In the genomic region with DNA sequence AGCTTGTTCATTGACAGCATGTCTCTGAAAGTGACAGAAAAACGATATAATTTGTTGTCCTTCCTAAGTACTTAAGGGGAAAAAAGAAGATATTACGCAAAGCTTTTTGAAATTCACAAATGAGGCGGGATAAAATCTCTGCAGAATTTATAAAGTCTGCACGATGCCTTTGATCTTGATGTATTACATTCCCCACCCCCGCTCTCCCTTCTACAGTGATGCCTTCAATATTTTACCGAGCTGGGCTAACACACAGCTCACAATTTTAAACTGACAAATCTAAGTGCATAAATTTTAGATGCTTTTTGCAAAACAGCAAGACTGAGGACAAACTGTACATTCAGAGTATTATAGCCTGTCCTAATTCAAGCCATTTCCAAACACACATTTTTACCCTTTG, we compare ENCODE assay signal across 17 cellular contexts.
DNase-seq lines count a peak whose midpoint lies in the region; ATAC-seq and TF ChIP-seq lines count a peak whose summit lies in the region.
"Had no signal": no experiment of that assay in that cellular context is flagged by ENCODE, and none has a peak within 500 bp of the region (broad histone marks: within the 10 kb centered on the region; RNA-seq: fewer than 3 reads in every experiment).

No MANE protein-coding gene starts in this region.

- H3K4me3 Mint-ChIP-seq in HFFc6 (no peak overlapping the region), natural killer cell (no peak overlapping the region)
- H3K4me3 Mint-ChIP-seq: B cell; CD4-positive, CD25-positive, alpha-beta regulatory T cell; CD8-positive, alpha-beta T cell had no signal

- WGBS in hepatocyte (ENCODE audit: low lambda C conversion rate, missing lambda C conversion rate) = 82% methylated on average over 6 of the region's 6 CpGs

- H3K4me2 ChIP-seq in neural cell (ENCODE audit: low read length) (no peak overlapping the region), hepatocyte (no peak overlapping the region)
- H3K4me2 ChIP-seq: BLaER1 had no signal

- intact Hi-C loops in head of caudate nucleus (cut with DNase I) = no loop called here
- intact Hi-C loops in natural killer cell (cut with micrococcal nuclease) = no loop called here

- peak overlapping the region; percentile 25 for H3K27ac ChIP-seq in neural cell (ENCODE audit: low read length)
- no peak overlapping the region for H3K27ac ChIP-seq in hepatocyte
- H3K27ac ChIP-seq: BLaER1, C4-2B, GM23248 had no signal

- H3K9me3 Mint-ChIP-seq in HFFc6 (peaks cover 44% of the 10 kb centered on the region), natural killer cell (no peaks in the 10 kb centered on the region)
- H3K9me3 Mint-ChIP-seq: CD8-positive, alpha-beta T cell had no signal

- H3K4me3 ChIP-seq in neural cell (ENCODE audit: low read length) (no peak overlapping the region), hepatocyte (no peak overlapping the region)
- H3K4me3 ChIP-seq: BLaER1, GM23248 had no signal

- H3K4me1 ChIP-seq in hepatocyte (ENCODE audit: insufficient read depth) = peaks cover 5% of the 10 kb centered on the region
- H3K4me1 ChIP-seq: BLaER1, Caco-2 had no signal

- no peaks in the 10 kb centered on the region for H3K9me2 ChIP-seq in neural cell (ENCODE audit: insufficient read depth, low read length)
- no peaks in the 10 kb centered on the region for H3K9me2 ChIP-seq in hepatocyte (replicated peaks; ENCODE audit: insufficient read depth)

- H3K36me3 Mint-ChIP-seq in HFFc6 (ENCODE audit: low read depth) = no peaks in the 10 kb centered on the region
- H3K36me3 Mint-ChIP-seq in natural killer cell = no peaks in the 10 kb centered on the region
- H3K36me3 Mint-ChIP-seq: CD4-positive, CD25-positive, alpha-beta regulatory T cell; CD8-positive, alpha-beta T cell had no signal

- ATAC-seq in natural killer cell = no peak
- ATAC-seq: CD8-positive, alpha-beta T cell had no signal

- TF ChIP-seq CTCF in neural cell (IDR thresholded peaks at IDR 0.05; ENCODE audit: poor library complexity, severe bottlenecking) (no peak), HFFc6 (IDR thresholded peaks at IDR 0.05) (no peak), hepatocyte (IDR thresholded peaks at IDR 0.05; ENCODE audit: poor library complexity) (no peak), natural killer cell (IDR thresholded peaks at IDR 0.05) (no peak)

- no peak for TF ChIP-seq RAD21 in neural cell (conservative IDR thresholded peaks at IDR 0.05)

- no peak overlapping the region for H3K9ac ChIP-seq in neural cell (ENCODE audit: low read length)
- H3K9ac ChIP-seq: BLaER1, GM23248 had no signal

- H3K27ac Mint-ChIP-seq in HFFc6 (no peak overlapping the region), natural killer cell (no peak overlapping the region)
- H3K27ac Mint-ChIP-seq: B cell; CD4-positive, CD25-positive, alpha-beta regulatory T cell; CD8-positive, alpha-beta T cell had no signal

- DNase-seq in head of caudate nucleus (peak in 23 of 42 donors; percentile 6 to 75 (median 30)), left kidney (ENCODE audit: low read depth, low spot score) (peak; percentile 20), HFFc6 (no peak), hepatocyte (ENCODE audit: low spot score) (no peak), natural killer cell (no peak)
- DNase-seq: Caco-2; CD4-positive, CD25-positive, alpha-beta regulatory T cell; CD8-positive, alpha-beta T cell; DMS153; DND-41; GM23248; H7; HCEC 1CT had no signal

- H3K27me3 ChIP-seq in neural cell (ENCODE audit: insufficient read depth, low read depth, low read length) (no peaks in the 10 kb centered on the region), hepatocyte (no peaks in the 10 kb centered on the region)
- H3K27me3 ChIP-seq: BLaER1 had no signal

- H3K9me3 ChIP-seq in neural cell (ENCODE audit: low read length) (no peaks in the 10 kb centered on the region), hepatocyte (ENCODE audit: low read depth) (no peaks in the 10 kb centered on the region)
- H3K9me3 ChIP-seq: BLaER1, Caco-2 had no signal

- H2AFZ ChIP-seq in neural cell (ENCODE audit: low read depth, low read length) (no peak overlapping the region), hepatocyte (no peak overlapping the region)
- H2AFZ ChIP-seq: GM23248 had no signal

- H3K4me1 Mint-ChIP-seq in HFFc6 (ENCODE audit: low read depth) = no peaks in the 10 kb centered on the region
- no peaks in the 10 kb centered on the region for H3K4me1 Mint-ChIP-seq in natural killer cell
- H3K4me1 Mint-ChIP-seq: B cell; CD4-positive, CD25-positive, alpha-beta regulatory T cell had no signal

- TF ChIP-seq EP300 in neural cell (conservative IDR thresholded peaks at IDR 0.05; ENCODE audit: poor library complexity, severe bottlenecking) = no peak

- H3K27me3 Mint-ChIP-seq in HFFc6 (ENCODE audit: insufficient read depth) (no peaks in the 10 kb centered on the region), natural killer cell (ENCODE audit: low read depth in 2 of 2) (no peaks in the 10 kb centered on the region)
- H3K27me3 Mint-ChIP-seq: B cell had no signal

- H3K79me2 ChIP-seq in neural cell (replicated peaks; ENCODE audit: insufficient read depth, low read length) (no peaks in the 10 kb centered on the region), hepatocyte (no peaks in the 10 kb centered on the region)

- H3F3A ChIP-seq in neural cell (ENCODE audit: insufficient read depth, low read length, poor library complexity, severe bottlenecking) = peaks cover 3% of the 10 kb centered on the region

- H3K36me3 ChIP-seq in neural cell (ENCODE audit: insufficient read depth, low read length) (no peaks in the 10 kb centered on the region), hepatocyte (replicated peaks; ENCODE audit: insufficient read depth, low read depth) (no peaks in the 10 kb centered on the region)
- H3K36me3 ChIP-seq: BLaER1 had no signal

- H4K20me1 ChIP-seq in neural cell (ENCODE audit: insufficient read depth) (no peaks in the 10 kb centered on the region), hepatocyte (ENCODE audit: insufficient read depth, poor library complexity, severe bottlenecking) (no peaks in the 10 kb centered on the region)
- H4K20me1 ChIP-seq: BLaER1 had no signal

TF ChIP-seq in neural cell, 6 proteins besides CTCF, POLR2A, EP300 and RAD21:
- TF ChIP-seq, protein P1, sequence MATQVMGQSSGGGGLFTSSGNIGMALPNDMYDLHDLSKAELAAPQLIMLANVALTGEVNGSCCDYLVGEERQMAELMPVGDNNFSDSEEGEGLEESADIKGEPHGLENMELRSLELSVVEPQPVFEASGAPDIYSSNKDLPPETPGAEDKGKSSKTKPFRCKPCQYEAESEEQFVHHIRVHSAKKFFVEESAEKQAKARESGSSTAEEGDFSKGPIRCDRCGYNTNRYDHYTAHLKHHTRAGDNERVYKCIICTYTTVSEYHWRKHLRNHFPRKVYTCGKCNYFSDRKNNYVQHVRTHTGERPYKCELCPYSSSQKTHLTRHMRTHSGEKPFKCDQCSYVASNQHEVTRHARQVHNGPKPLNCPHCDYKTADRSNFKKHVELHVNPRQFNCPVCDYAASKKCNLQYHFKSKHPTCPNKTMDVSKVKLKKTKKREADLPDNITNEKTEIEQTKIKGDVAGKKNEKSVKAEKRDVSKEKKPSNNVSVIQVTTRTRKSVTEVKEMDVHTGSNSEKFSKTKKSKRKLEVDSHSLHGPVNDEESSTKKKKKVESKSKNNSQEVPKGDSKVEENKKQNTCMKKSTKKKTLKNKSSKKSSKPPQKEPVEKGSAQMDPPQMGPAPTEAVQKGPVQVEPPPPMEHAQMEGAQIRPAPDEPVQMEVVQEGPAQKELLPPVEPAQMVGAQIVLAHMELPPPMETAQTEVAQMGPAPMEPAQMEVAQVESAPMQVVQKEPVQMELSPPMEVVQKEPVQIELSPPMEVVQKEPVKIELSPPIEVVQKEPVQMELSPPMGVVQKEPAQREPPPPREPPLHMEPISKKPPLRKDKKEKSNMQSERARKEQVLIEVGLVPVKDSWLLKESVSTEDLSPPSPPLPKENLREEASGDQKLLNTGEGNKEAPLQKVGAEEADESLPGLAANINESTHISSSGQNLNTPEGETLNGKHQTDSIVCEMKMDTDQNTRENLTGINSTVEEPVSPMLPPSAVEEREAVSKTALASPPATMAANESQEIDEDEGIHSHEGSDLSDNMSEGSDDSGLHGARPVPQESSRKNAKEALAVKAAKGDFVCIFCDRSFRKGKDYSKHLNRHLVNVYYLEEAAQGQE (IDR thresholded peaks at IDR 0.05; ENCODE audit: borderline replicate concordance) = no peak

Comparison
In these comparisons a context has a peak if more than half of its experiments do, and no peak if none do; other contexts are left out.
1. DNase-seq: peak in head of caudate nucleus (23 of 42) and left kidney (single experiment); none in HFFc6 (single experiment), hepatocyte (single experiment) and natural killer cell (single experiment).